In genomic region chr13:79307866-79308298, GRCh38 we compare ENCODE assay signal across 10 cellular contexts.
DNase-seq lines count a peak whose midpoint lies in the region; ATAC-seq, FAIRE-seq and TF ChIP-seq lines count a peak whose summit lies in the region.
"Had no signal": no experiment of that assay in that cellular context is flagged by ENCODE, and none has a peak within 500 bp of the region (broad histone marks: within the 10 kb centered on the region; RNA-seq: fewer than 3 reads in every experiment).

No MANE protein-coding gene starts in this region.

- dilution Hi-C loops in endothelial cell of umbilical vein (cut with MboI; ENCODE audit: extremely low pct_ligation_motif_present, low sequenced_read_pairs): no loop called here

- DNase-seq in activated CD8-positive, alpha-beta memory T cell treated with anti-CD3 and anti-CD28 coated beads, Interleukin-2, amount 50 U/mL, for 48 hours: peak; percentile 56
- no peak for DNase-seq in activated CD8-positive, alpha-beta memory T cell treated with anti-CD3 and anti-CD28 coated beads, Interleukin-2, amount 50 U/mL, for 4 hours
- DNase-seq in HT1080 (ENCODE audit: low read depth) (peak; percentile 9), endothelial cell of umbilical vein (ENCODE audit: low read depth, low spot score) (no peak), NCI-H1048 (lab: John Stamatoyannopoulos, UW) (no peak), NCI-H446 (lab: John Stamatoyannopoulos, UW) (no peak), GM19240 (ENCODE audit: insufficient read length, low spot score) (no peak)
- DNase-seq: cerebellar nuclear complex had no signal

- TF ChIP-seq POLR2A in endothelial cell of umbilical vein (IDR thresholded peaks at IDR 0.05; ENCODE audit: low read depth, low read length): peak; percentile 26

- CTCF ChIA-PET in endothelial cell of umbilical vein (lab: Charles Lee): interaction anchor here (1.9 kb wide), 1 partner anchor 83 kb away, joined by 6 read pairs; no protein-coding TSS in a partner anchor

- no peaks in the 10 kb centered on the region for H4K20me1 ChIP-seq in endothelial cell of umbilical vein (replicated peaks; ENCODE audit: control insufficient read depth, extremely low read depth, insufficient read depth, low read length)
- H4K20me1 ChIP-seq: BLaER1 treated with 17β-estradiol and CSF1 and Interleukin-3, amounts not matched to agents 10 nM and 100 nM had no signal

- intact Hi-C loops in endothelial cell of umbilical vein (cut with micrococcal nuclease): no loop called here

- TF ChIP-seq CTCF in endothelial cell of umbilical vein (IDR thresholded peaks at IDR 0.05; ENCODE audit: extremely low read depth in 1 of 2, insufficient read depth in 1 of 2, low read depth in 1 of 2, low read length in 2 of 2): no peak

- H3K9ac ChIP-seq in endothelial cell of umbilical vein (replicated peaks; ENCODE audit: extremely low read depth, insufficient read depth, low read length): no peak overlapping the region
- H3K9ac ChIP-seq: BLaER1 treated with 17β-estradiol and CSF1 and Interleukin-3, amounts not matched to agents 10 nM and 100 nM had no signal

- peaks cover 14% of the 10 kb centered on the region for H3K4me1 ChIP-seq in endothelial cell of umbilical vein (ENCODE audit: control insufficient read depth, extremely low read depth, insufficient read depth, low read length)
- H3K4me1 ChIP-seq: BLaER1 treated with 17β-estradiol and CSF1 and Interleukin-3, amounts not matched to agents 10 nM and 100 nM had no signal

- H2AFZ ChIP-seq in endothelial cell of umbilical vein (ENCODE audit: low read depth, low read length): no peak overlapping the region

- no peaks in the 10 kb centered on the region for H3K9me3 ChIP-seq in endothelial cell of umbilical vein (replicated peaks; ENCODE audit: control insufficient read depth, insufficient read depth, low read length)

- no TSS peak for BruUV-seq in endothelial cell of umbilical vein (replicated peaks; lab: Mats Ljungman, UMichigan)

- H3K4me2 ChIP-seq in endothelial cell of umbilical vein (ENCODE audit: insufficient read depth, low read length): no peak overlapping the region
- H3K4me2 ChIP-seq: BLaER1 treated with 17β-estradiol and CSF1 and Interleukin-3, amounts not matched to agents 10 nM and 100 nM had no signal

- no peak for FAIRE-seq in endothelial cell of umbilical vein (lab: Jason Lieb, UNC)

- POLR2A ChIA-PET in endothelial cell of umbilical vein (lab: Charles Lee): no interaction called here

- peaks cover 3 to 7% of the 10 kb centered on the region in 2 experiments for H3K27me3 ChIP-seq in endothelial cell of umbilical vein (ENCODE audit: control insufficient read depth in 2 of 2, insufficient read depth in 2 of 2, low read length in 2 of 2)
- H3K27me3 ChIP-seq: BLaER1 treated with 17β-estradiol and CSF1 and Interleukin-3, amounts not matched to agents 10 nM and 100 nM had no signal

- peak; percentile 79 for ATAC-seq in stimulated activated memory B cell treated with anti-CD40 and anti-IgM and Interleukin-4, amounts not matched to agents 10 μg/mL and 1 μg/mL and 100 μg/mL, for 72 hours

- no peak overlapping the region for H3K4me3 Mint-ChIP-seq in stimulated activated memory B cell treated with anti-CD40 and anti-IgM and Interleukin-4, amounts not matched to agents 10 μg/mL and 1 μg/mL and 100 μg/mL, for 72 hours

- no peaks in the 10 kb centered on the region for H3K9me3 Mint-ChIP-seq in stimulated activated memory B cell treated with anti-CD40 and anti-IgM and Interleukin-4, amounts not matched to agents 10 μg/mL and 1 μg/mL and 100 μg/mL, for 72 hours

- H3K27ac ChIP-seq in endothelial cell of umbilical vein (ENCODE audit: insufficient read depth, low read depth, low read length): no peak overlapping the region
- H3K27ac ChIP-seq: BLaER1 treated with 17β-estradiol and CSF1 and Interleukin-3, amounts not matched to agents 10 nM and 100 nM had no signal

- no peaks in the 10 kb centered on the region for H3K9me1 ChIP-seq in endothelial cell of umbilical vein (replicated peaks; ENCODE audit: control insufficient read depth, extremely low read depth, insufficient read depth, low read length)

- no peaks in the 10 kb centered on the region for H3K36me3 ChIP-seq in endothelial cell of umbilical vein (ENCODE audit: control insufficient read depth in 2 of 2, extremely low read depth in 1 of 2, insufficient read depth in 2 of 2, low read length in 2 of 2)

- peaks cover 17% of the 10 kb centered on the region for H3K4me1 Mint-ChIP-seq in stimulated activated memory B cell treated with anti-CD40 and anti-IgM and Interleukin-4, amounts not matched to agents 10 μg/mL and 1 μg/mL and 100 μg/mL, for 72 hours

- peak overlapping the region; percentile 57 for H3K27ac Mint-ChIP-seq in stimulated activated memory B cell treated with anti-CD40 and anti-IgM and Interleukin-4, amounts not matched to agents 10 μg/mL and 1 μg/mL and 100 μg/mL, for 72 hours

- no peak overlapping the region for H3K4me3 ChIP-seq in endothelial cell of umbilical vein (replicated peaks in 1 of 3; ENCODE audit: insufficient read depth in 1 of 3, low read depth in 1 of 3, low read length in 3 of 3)
- H3K4me3 ChIP-seq: BLaER1 treated with 17β-estradiol and CSF1 and Interleukin-3, amounts not matched to agents 10 nM and 100 nM had no signal

- no peaks in the 10 kb centered on the region for H3K36me3 Mint-ChIP-seq in stimulated activated memory B cell treated with anti-CD40 and anti-IgM and Interleukin-4, amounts not matched to agents 10 μg/mL and 1 μg/mL and 100 μg/mL, for 72 hours

- peaks cover 4% of the 10 kb centered on the region for H3K27me3 Mint-ChIP-seq in stimulated activated memory B cell treated with anti-CD40 and anti-IgM and Interleukin-4, amounts not matched to agents 10 μg/mL and 1 μg/mL and 100 μg/mL, for 72 hours

- H3K79me2 ChIP-seq in endothelial cell of umbilical vein (ENCODE audit: control insufficient read depth, insufficient read depth, low read length): no peaks in the 10 kb centered on the region

TF ChIP-seq in endothelial cell of umbilical vein, 7 proteins besides CTCF, POLR2A, EP300 and RAD21:
- TF ChIP-seq POLR2AphosphoS5 (IDR thresholded peaks at IDR 0.05; ENCODE audit: insufficient read depth, low read depth, low read length) (no peak), FOS (IDR thresholded peaks at IDR 0.05; ENCODE audit: borderline replicate concordance, insufficient read depth, low read length) (no peak), JUN (IDR thresholded peaks at IDR 0.05; ENCODE audit: borderline replicate concordance, insufficient read depth, insufficient read length, low read depth) (no peak), EZH2 (IDR thresholded peaks at IDR 0.05; ENCODE audit: borderline replicate concordance, low read depth, low read length, severe bottlenecking) (no peak), MYC (IDR thresholded peaks at IDR 0.05; ENCODE audit: low read depth, low read length) (no peak), GATA2 (IDR thresholded peaks at IDR 0.05; ENCODE audit: insufficient read depth, insufficient read length, low read depth, low read length) (no peak)
- TF ChIP-seq, protein P1, sequence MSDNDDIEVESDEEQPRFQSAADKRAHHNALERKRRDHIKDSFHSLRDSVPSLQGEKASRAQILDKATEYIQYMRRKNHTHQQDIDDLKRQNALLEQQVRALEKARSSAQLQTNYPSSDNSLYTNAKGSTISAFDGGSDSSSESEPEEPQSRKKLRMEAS (IDR thresholded peaks at IDR 0.05; ENCODE audit: insufficient read depth, insufficient read length): no peak

Comparison
In these comparisons a context has a peak if more than half of its experiments do, and no peak if none do; other contexts are left out.
1. DNase-seq: peak in activated CD8-positive, alpha-beta memory T cell treated with anti-CD3 and anti-CD28 coated beads, Interleukin-2, amount 50 U/mL, for 48 hours (single experiment) and HT1080 (single experiment); none in activated CD8-positive, alpha-beta memory T cell treated with anti-CD3 and anti-CD28 coated beads, Interleukin-2, amount 50 U/mL, for 4 hours (single experiment), endothelial cell of umbilical vein (single experiment), NCI-H1048 (single experiment), NCI-H446 (0 of 2) and GM19240 (single experiment).